Comparison of ENCODE assay signal across 29 cellular contexts in the genomic region with DNA sequence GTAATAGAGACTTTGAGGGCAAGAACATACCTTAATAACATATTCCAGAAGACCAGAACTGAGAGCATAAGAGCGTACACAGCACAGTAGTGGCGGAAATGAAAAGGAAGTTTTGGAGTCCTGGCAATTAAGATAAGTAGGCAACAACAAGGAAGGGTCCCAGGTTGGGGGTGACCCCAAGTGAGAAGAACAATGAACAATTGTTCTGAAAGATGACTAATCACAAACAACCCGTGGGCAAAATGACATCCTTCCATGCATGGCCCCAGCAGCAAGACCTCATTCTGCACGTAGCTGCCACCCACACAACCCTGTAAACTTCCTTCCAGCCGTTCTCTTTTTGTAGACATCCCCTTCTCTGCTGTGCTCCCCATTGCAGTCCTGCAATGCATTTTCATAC.
A peak's percentile ranks its signal among the peaks of the same experiment; 100 is the strongest.
DNase-seq lines count a peak whose midpoint lies in the region; ATAC-seq, FAIRE-seq and TF ChIP-seq lines count a peak whose summit lies in the region.
"Had no signal": no experiment of that assay in that cellular context is flagged by ENCODE, and none has a peak within 500 bp of the region (broad histone marks: within the 10 kb centered on the region; RNA-seq: fewer than 3 reads in every experiment).

No MANE protein-coding gene starts in this region.

- H3K4me3 ChIP-seq in mesendoderm (ENCODE audit: low read length): no peak overlapping the region
- H3K4me3 ChIP-seq: BLaER1, GM23248, pancreas, testis, vagina had no signal

- H4K8ac ChIP-seq in mesendoderm (ENCODE audit: low read depth, low read length): no peak overlapping the region

- no peak overlapping the region for H3K9ac ChIP-seq in mesendoderm (ENCODE audit: low read length)
- H3K9ac ChIP-seq: BLaER1, GM23248 had no signal

- intact Hi-C loops in activated T-helper 1 cell treated with anti-CD3 and anti-CD28 coated beads, Interleukin-12 subunit alpha, Interleukin-12 subunit beta, Interleukin-2, Interleukin-4 antibody, amounts not matched to agents 30 ng/mL and 10 ng/mL and 1 ng/mL, durations not matched to agents 14 hours and 24 hours and 36 hours (cut with micrococcal nuclease): no loop called here

- H3K36me3 ChIP-seq in mesendoderm (ENCODE audit: control insufficient read depth, insufficient read depth, low read length): no peaks in the 10 kb centered on the region
- H3K36me3 ChIP-seq: BLaER1, pancreas, vagina, WERI-Rb-1 had no signal

- no peak overlapping the region for H2AK5ac ChIP-seq in mesendoderm (ENCODE audit: low read length)

- H3K23ac ChIP-seq in mesendoderm (ENCODE audit: low read length): no peak overlapping the region

- no peak overlapping the region for H4K5ac ChIP-seq in mesendoderm (ENCODE audit: low read length)

- no peak overlapping the region for H3K4me2 ChIP-seq in mesendoderm (ENCODE audit: low read length)
- H3K4me2 ChIP-seq: BLaER1 had no signal

- no peak overlapping the region for H2BK5ac ChIP-seq in mesendoderm (ENCODE audit: low read length)

- peak; percentile 4 for DNase-seq in COLO829 (ENCODE audit: low spot score)
- DNase-seq in activated T-helper 1 cell treated with anti-CD3 and anti-CD28 coated beads, Interleukin-12 subunit alpha, Interleukin-12 subunit beta, Interleukin-2, Interleukin-4 antibody, amounts not matched to agents 30 ng/mL and 10 ng/mL and 1 ng/mL, durations not matched to agents 14 hours and 24 hours and 36 hours (ENCODE audit: low spot score): no peak
- DNase-seq in mesendoderm: peak; percentile 27
- DNase-seq in H54 (ENCODE audit: insufficient read length, low spot score): no peak
- no peak for DNase-seq in NOMO-1 treated with dmso at 0.1 percent for 144 hours (lab: John Stamatoyannopoulos, UW; ENCODE audit: unreplicated experiment)
- DNase-seq: ACHN; activated CD4-positive, alpha-beta T cell treated with anti-CD3 and anti-CD28 coated beads, Interleukin-2, amount 50 U/mL, for 4 hours; activated CD8-positive, alpha-beta memory T cell treated with anti-CD3 and anti-CD28 coated beads, Interleukin-2, amount 50 U/mL, for 48 hours; activated naive CD8-positive, alpha-beta T cell treated with anti-CD3 and anti-CD28 coated beads, Interleukin-2, amount 10 ng/mL, durations not matched to agents 7 days and 5 days; Caco-2; DMS79 treated with DMSO at 0.1 percent for 48 hours; GM23248; midbrain; naive thymus-derived CD8-positive, alpha-beta T cell; NCI-H1092; NCI-H187 treated with DMSO at 0.1 percent for 48 hours; pancreas; right cardiac atrium; stimulated activated naive CD4-positive, alpha-beta T cell treated with Interleukin-2 at 50 U/mL for 16 hours; testis; WERI-Rb-1 had no signal

- H3K4me1 Mint-ChIP-seq in activated T-helper 1 cell treated with anti-CD3 and anti-CD28 coated beads, Interleukin-12 subunit alpha, Interleukin-12 subunit beta, Interleukin-2, Interleukin-4 antibody, amounts not matched to agents 30 ng/mL and 10 ng/mL and 1 ng/mL, durations not matched to agents 14 hours and 24 hours and 36 hours (ENCODE audit: low read depth): peaks cover 10% of the 10 kb centered on the region
- H3K4me1 Mint-ChIP-seq: activated naive CD8-positive, alpha-beta T cell treated with anti-CD3 and anti-CD28 coated beads, Interleukin-2, amount 10 ng/mL, durations not matched to agents 7 days and 5 days; central memory CD8-positive, alpha-beta T cell; naive thymus-derived CD8-positive, alpha-beta T cell had no signal

- H3K9me3 Mint-ChIP-seq in activated T-helper 1 cell treated with anti-CD3 and anti-CD28 coated beads, Interleukin-12 subunit alpha, Interleukin-12 subunit beta, Interleukin-2, Interleukin-4 antibody, amounts not matched to agents 30 ng/mL and 10 ng/mL and 1 ng/mL, durations not matched to agents 14 hours and 24 hours and 36 hours: no peaks in the 10 kb centered on the region
- H3K9me3 Mint-ChIP-seq: activated naive CD8-positive, alpha-beta T cell treated with anti-CD3 and anti-CD28 coated beads, Interleukin-2, amount 10 ng/mL, durations not matched to agents 7 days and 5 days had no signal

- ATAC-seq in HG02852 (IDR thresholded peaks at IDR 0.05; ENCODE audit: unreplicated experiment) (peak; percentile 62), GM19328 (IDR thresholded peaks at IDR 0.05; ENCODE audit: unreplicated experiment) (no peak), GM19455 (IDR thresholded peaks at IDR 0.05; ENCODE audit: unreplicated experiment) (no peak)
- ATAC-seq: left lobe of liver; naive thymus-derived CD8-positive, alpha-beta T cell; pancreas; right cardiac atrium had no signal

- H3K79me1 ChIP-seq in mesendoderm (ENCODE audit: low read length): no peaks in the 10 kb centered on the region

- no peaks in the 10 kb centered on the region for H3K27me3 Mint-ChIP-seq in activated T-helper 1 cell treated with anti-CD3 and anti-CD28 coated beads, Interleukin-12 subunit alpha, Interleukin-12 subunit beta, Interleukin-2, Interleukin-4 antibody, amounts not matched to agents 30 ng/mL and 10 ng/mL and 1 ng/mL, durations not matched to agents 14 hours and 24 hours and 36 hours (ENCODE audit: insufficient read depth)
- H3K27me3 Mint-ChIP-seq: activated naive CD8-positive, alpha-beta T cell treated with anti-CD3 and anti-CD28 coated beads, Interleukin-2, amount 10 ng/mL, durations not matched to agents 7 days and 5 days; central memory CD8-positive, alpha-beta T cell; naive thymus-derived CD8-positive, alpha-beta T cell had no signal

- H3K79me2 ChIP-seq in mesendoderm (ENCODE audit: control insufficient read depth, insufficient read depth, low read length): no peaks in the 10 kb centered on the region

- H3K36me3 Mint-ChIP-seq in activated T-helper 1 cell treated with anti-CD3 and anti-CD28 coated beads, Interleukin-12 subunit alpha, Interleukin-12 subunit beta, Interleukin-2, Interleukin-4 antibody, amounts not matched to agents 30 ng/mL and 10 ng/mL and 1 ng/mL, durations not matched to agents 14 hours and 24 hours and 36 hours (ENCODE audit: low read depth): no peaks in the 10 kb centered on the region
- H3K36me3 Mint-ChIP-seq: activated naive CD8-positive, alpha-beta T cell treated with anti-CD3 and anti-CD28 coated beads, Interleukin-2, amount 10 ng/mL, durations not matched to agents 7 days and 5 days; naive thymus-derived CD8-positive, alpha-beta T cell had no signal

- H3K27ac ChIP-seq in mesendoderm (ENCODE audit: low read depth, low read length): no peak overlapping the region
- H3K27ac ChIP-seq: BLaER1, GM23248, pancreas, testis, vagina, WERI-Rb-1 had no signal

- no peak overlapping the region for H3K18ac ChIP-seq in mesendoderm (ENCODE audit: low read length)

- no peak for FAIRE-seq in H54 (lab: Jason Lieb, UNC)
- FAIRE-seq: pancreas had no signal

- H2BK15ac ChIP-seq in mesendoderm (replicated peaks; ENCODE audit: low read depth): no peak overlapping the region

- peak overlapping the region; percentile 63 for H3K27ac Mint-ChIP-seq in activated T-helper 1 cell treated with anti-CD3 and anti-CD28 coated beads, Interleukin-12 subunit alpha, Interleukin-12 subunit beta, Interleukin-2, Interleukin-4 antibody, amounts not matched to agents 30 ng/mL and 10 ng/mL and 1 ng/mL, durations not matched to agents 14 hours and 24 hours and 36 hours
- H3K27ac Mint-ChIP-seq: activated naive CD8-positive, alpha-beta T cell treated with anti-CD3 and anti-CD28 coated beads, Interleukin-2, amount 10 ng/mL, durations not matched to agents 7 days and 5 days; naive thymus-derived CD8-positive, alpha-beta T cell; T-helper 2 cell treated with Interferon-gamma antibody and Interleukin-4, amounts not matched to agents 5 μg/mL and 100 μg/mL, for 36 hours had no signal

- no CpG with 5 or more reads among the region's 5 CpGs for WGBS in mesendoderm (ENCODE audit: extremely low coverage, insufficient coverage, low lambda C conversion rate)

- H3K56ac ChIP-seq in mesendoderm (ENCODE audit: low read length): no peak overlapping the region

- no peaks in the 10 kb centered on the region for H3K27me3 ChIP-seq in mesendoderm (ENCODE audit: insufficient read depth, low read length, poor library complexity)
- H3K27me3 ChIP-seq: BLaER1, pancreas, testis, vagina had no signal

- no peak overlapping the region for H3K4ac ChIP-seq in mesendoderm (ENCODE audit: low read depth, low read length)

- H3K4me1 ChIP-seq in mesendoderm (ENCODE audit: control insufficient read depth, low read depth, low read length): no peaks in the 10 kb centered on the region
- H3K4me1 ChIP-seq: BLaER1, Caco-2, pancreas, testis, vagina had no signal

- TF ChIP-seq POLR2A in H54 (IDR thresholded peaks at IDR 0.05; ENCODE audit: low read depth, low read length): no peak

- H2BK120ac ChIP-seq in mesendoderm (ENCODE audit: low read depth, low read length): no peak overlapping the region

- H3K4me3 Mint-ChIP-seq in activated T-helper 1 cell treated with anti-CD3 and anti-CD28 coated beads, Interleukin-12 subunit alpha, Interleukin-12 subunit beta, Interleukin-2, Interleukin-4 antibody, amounts not matched to agents 30 ng/mL and 10 ng/mL and 1 ng/mL, durations not matched to agents 14 hours and 24 hours and 36 hours: no peak overlapping the region
- H3K4me3 Mint-ChIP-seq: activated naive CD8-positive, alpha-beta T cell treated with anti-CD3 and anti-CD28 coated beads, Interleukin-2, amount 10 ng/mL, durations not matched to agents 7 days and 5 days; central memory CD8-positive, alpha-beta T cell; naive thymus-derived CD8-positive, alpha-beta T cell; T-helper 2 cell treated with Interferon-gamma antibody and Interleukin-4, amounts not matched to agents 5 μg/mL and 100 μg/mL, for 36 hours had no signal

Comparison
In these comparisons a context has a peak if more than half of its experiments do, and no peak if none do; other contexts are left out.
1. DNase-seq: peak in COLO829 (single experiment) and mesendoderm (single experiment); none in activated T-helper 1 cell treated with anti-CD3 and anti-CD28 coated beads, Interleukin-12 subunit alpha, Interleukin-12 subunit beta, Interleukin-2, Interleukin-4 antibody, amounts not matched to agents 30 ng/mL and 10 ng/mL and 1 ng/mL, durations not matched to agents 14 hours and 24 hours and 36 hours (single experiment), H54 (single experiment) and NOMO-1 treated with dmso at 0.1 percent for 144 hours (single experiment).